Comparison of ENCODE assay signal across 8 cellular contexts in genomic region chr14:65102441-65103149, GRCh38. TPM values are rescaled to one million over a fixed set of nuclear protein-coding genes. Genes with fewer than 3 reads are reported as not detected.
A peak's percentile ranks its signal among the peaks of the same experiment; 100 is the strongest.
DNase-seq lines count a peak whose midpoint lies in the region; ATAC-seq and TF ChIP-seq lines count a peak whose summit lies in the region.

TSS of gene MAX (minus strand) at chr14:65102517. CDS start at chr14:65102339, 178 bp downstream.

- ATAC-seq in GM19463 (IDR thresholded peaks at IDR 0.05; ENCODE audit: unreplicated experiment) (peak; percentile 88), lung (ENCODE audit: insufficient read depth, low FRiP score) (peak; percentile 95)

- peak within 1 kb of the TSS; percentile 92 to 99 (median 97) for H3K27ac Mint-ChIP-seq in CD4-positive, alpha-beta memory T cell

- CTCF ChIA-PET in CD4-positive, alpha-beta memory T cell (lab: Charles Lee; ENCODE audit: partially characterized antibody) = interaction anchor here (0.9 to 1.1 kb wide), 2 partner anchors 13 to 118 kb away, joined by 3 to 4 read pairs; no protein-coding TSS in a partner anchor

- peaks cover 0 to 3% (median 0%) of the 10 kb centered on the region in 8 donors for H3K9me3 Mint-ChIP-seq in CD4-positive, alpha-beta memory T cell

- peak; percentile 98 to 100 (median 100) for DNase-seq in CD4-positive, alpha-beta memory T cell
- peak; percentile 92 for DNase-seq in HS-27A (ENCODE audit: low read depth)
- DNase-seq in NK-92 (lab: John Stamatoyannopoulos, UW; ENCODE audit: unreplicated experiment) = peak; percentile 90
- DNase-seq in activated CD8-positive, alpha-beta memory T cell treated with anti-CD3 and anti-CD28 coated beads for 24 hours = peak; percentile 97
- peak; percentile 96 for DNase-seq in effector CD8-positive, alpha-beta T cell (lab: John Stamatoyannopoulos, UW)
- peak; percentile 99 for DNase-seq in lung (ENCODE audit: low spot score)
- peak; percentile 93 to 98 (median 97) for DNase-seq in stimulated activated CD4-positive, alpha-beta T cell treated with anti-CD3 and anti-CD28 coated beads, TNF-alpha, amount 100 ng/mL, for 4 hours (ENCODE audit: low read depth in 3 of 3)

- POLR2A ChIA-PET in CD4-positive, alpha-beta memory T cell (lab: Charles Lee; ENCODE audit: partially characterized antibody) = interaction anchor here (0.6 to 1.3 kb wide), 17 partner anchors 9 to 1405 kb away, joined by 3 to 8 read pairs (median 4); partner anchors contain the start of genes FNTB, FUT8, GPHN and RAB15

- peaks cover 24 to 49% (median 35%) of the 10 kb centered on the region in 4 donors for H3K4me1 Mint-ChIP-seq in CD4-positive, alpha-beta memory T cell

- peak within 1 kb of the TSS; percentile 96 for H3K27ac ChIP-seq in CD4-positive, alpha-beta memory T cell (ENCODE audit: low read depth, low read length)
- peak within 1 kb of the TSS; percentile 92 to 93 for H3K27ac ChIP-seq in lung (ENCODE audit: low read depth in 1 of 2, low read length in 1 of 2)

- peaks cover 2 to 3% of the 10 kb centered on the region in 2 donors for H3K27me3 Mint-ChIP-seq in CD4-positive, alpha-beta memory T cell

- peak within 1 kb of the TSS; percentile 77 to 100 for H3K4me3 ChIP-seq in CD4-positive, alpha-beta memory T cell (ENCODE audit: low read length in 2 of 2)
- H3K4me3 ChIP-seq in lung = peak within 1 kb of the TSS; percentile 98

- WGBS in lung, 2 donors = 1% methylated on average over 38 to 61 of the region's 61 CpGs

- peak within 1 kb of the TSS; percentile 91 to 100 (median 96) for H3K4me3 Mint-ChIP-seq in CD4-positive, alpha-beta memory T cell

- peaks cover 41% of the 10 kb centered on the region for H3K4me1 ChIP-seq in CD4-positive, alpha-beta memory T cell (ENCODE audit: insufficient read depth, low read length)
- H3K4me1 ChIP-seq in lung (ENCODE audit: control insufficient read depth in 2 of 2, insufficient read depth in 2 of 2, low read length in 2 of 2) = peaks cover 2 to 18% of the 10 kb centered on the region in 2 donors

- intact Hi-C loops in CD4-positive, alpha-beta memory T cell (cut with micrococcal nuclease) = loop anchor here (1.0 to 5.0 kb wide), 9 partner anchors 105 to 1560 kb away; partner anchors contain the start of genes CHURC1, FNTB, FUT8 and GPHN

- H3K36me3 Mint-ChIP-seq in CD4-positive, alpha-beta memory T cell = peaks cover 10 to 17% of the 10 kb centered on the region in 2 donors

- H3K27me3 ChIP-seq in CD4-positive, alpha-beta memory T cell (ENCODE audit: insufficient read depth, low read length) = no peaks in the 10 kb centered on the region
- H3K27me3 ChIP-seq in lung (ENCODE audit: control insufficient read depth, insufficient read depth) = no peaks in the 10 kb centered on the region

- peaks cover 5% of the 10 kb centered on the region for H3K36me3 ChIP-seq in CD4-positive, alpha-beta memory T cell (ENCODE audit: insufficient read depth, low read length)
- H3K36me3 ChIP-seq in lung (ENCODE audit: control insufficient read depth in 2 of 2, insufficient read depth in 2 of 2, low read length in 2 of 2) = no peaks in the 10 kb centered on the region

- no peaks in the 10 kb centered on the region for H3K9me3 ChIP-seq in CD4-positive, alpha-beta memory T cell (ENCODE audit: control insufficient read depth in 1 of 2, low read length in 2 of 2)
- no peaks in the 10 kb centered on the region for H3K9me3 ChIP-seq in lung (ENCODE audit: control insufficient read depth in 2 of 2, insufficient read depth in 1 of 2, low read length in 1 of 2)

- TF ChIP-seq CTCF in lung (IDR thresholded peaks at IDR 0.05; ENCODE audit: control extremely low read depth, extremely low read depth) = no peak

RNA-seq across cellular contexts. Expression of gene MAX, which starts in this region (rescaled TPM):
- total RNA-seq in CD4-positive, alpha-beta memory T cell = 100 to 1,000 TPM; 188 to 212 TPM
- polyA plus RNA-seq in CD4-positive, alpha-beta memory T cell = 100 to 1,000 TPM; 162 to 174 TPM
- 100 to 1,000 TPM in 1 of 2 donors, 10 to 100 TPM in 1; 64.8 to 110 TPM for total RNA-seq in lung
- 10 to 100 TPM; 45.1 to 50.6 TPM for polyA plus RNA-seq in lung

Comparison
In these comparisons a context has a peak if more than half of its experiments do, and no peak if none do; other contexts are left out.
1. Peak in every context shown above with its lines: DNase-seq, ATAC-seq, H3K4me3 ChIP-seq and H3K27ac ChIP-seq.